In genomic region chr7:31955021-31955420, GRCh38 we compare ENCODE assay signal across 21 cellular contexts.
"Had no signal": no experiment of that assay in that cellular context is flagged by ENCODE, and none has a peak within 500 bp of the region (broad histone marks: within the 10 kb centered on the region; RNA-seq: fewer than 3 reads in every experiment).

No MANE protein-coding gene starts in this region.

- H3K27ac ChIP-seq: esophagus squamous epithelium, prostate gland, skin epidermis, tibial nerve, vagina had no signal

- H3K27me3 ChIP-seq: esophagus squamous epithelium, heart right ventricle, tibial nerve, vagina had no signal

- H3K4me1 ChIP-seq: esophagus squamous epithelium, prostate gland, vagina had no signal

- H3K4me3 ChIP-seq: esophagus squamous epithelium, heart right ventricle, mucosa of descending colon, prostate gland, skin epidermis, tibial nerve, vagina had no signal

- H3K36me3 ChIP-seq: esophagus squamous epithelium, heart right ventricle, prostate gland, tibial nerve, vagina had no signal

- DNase-seq: activated B cell treated with CpG ODN at 0.5 μM for 24 hours; activated CD4-positive, alpha-beta T cell treated with anti-CD3 and anti-CD28 coated beads for 4 hours; activated CD8-positive, alpha-beta T cell treated with anti-CD3 and anti-CD28 coated beads, Interleukin-2, amount 10 ng/mL, durations not matched to agents 7 days and 5 days; activated naive CD4-positive, alpha-beta T cell treated with anti-CD3 and anti-CD28 coated beads for 36 hours; activated T-cell treated with anti-CD3 and anti-CD28 coated beads, Interleukin-2, amount 50 U/mL, for 24 hours; aorta; effector memory CD8-positive, alpha-beta T cell; esophagus squamous epithelium; heart right ventricle; kidney glomerular epithelial cell; mesenchymal stem cell; mucosa of descending colon; naive B cell; right cardiac atrium; stimulated activated naive CD8-positive, alpha-beta T cell treated with anti-CD3 and anti-CD28 coated beads, Interleukin-15, Interleukin-2, amounts not matched to agents 100 U/mL and 50 U/mL, for 24 hours; substantia nigra; T-helper 2 cell had no signal

- H3K9me3 ChIP-seq: esophagus squamous epithelium, heart right ventricle, mucosa of descending colon, prostate gland, tibial nerve, vagina had no signal
